11 cellular contexts compared by ENCODE assay signal in the genomic region with DNA sequence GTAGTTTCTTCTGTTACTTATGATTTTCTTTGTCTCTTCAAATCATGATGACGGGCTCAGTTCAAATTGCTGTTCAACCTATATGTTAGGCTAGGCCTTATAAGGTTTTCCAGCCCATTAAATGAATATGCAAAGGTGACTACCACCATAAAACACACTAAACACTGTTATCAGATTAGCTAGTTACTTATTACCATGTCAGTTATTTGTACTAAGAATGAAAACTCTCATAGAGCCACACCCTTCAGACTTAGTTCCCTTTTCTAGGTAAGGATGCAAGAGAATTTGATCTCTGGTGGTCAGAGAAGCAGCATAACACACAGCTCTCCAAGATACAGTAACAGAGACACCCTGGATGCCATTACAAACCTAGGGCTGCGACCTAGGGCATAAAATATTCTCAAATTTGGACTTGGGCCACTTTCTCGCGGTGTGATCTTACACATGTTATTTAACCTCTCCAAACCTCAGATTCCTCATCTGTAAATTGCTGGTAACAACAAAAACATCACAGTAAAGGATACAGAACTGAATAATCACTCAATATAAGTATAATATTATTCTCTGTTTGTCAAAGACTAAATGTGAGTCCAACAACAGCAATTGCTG. TPM values are rescaled to one million over a fixed set of nuclear protein-coding genes. Genes with fewer than 3 reads are reported as not detected.
DNase-seq lines count a peak whose midpoint lies in the region; ATAC-seq and TF ChIP-seq lines count a peak whose summit lies in the region.
"Had no signal": no experiment of that assay in that cellular context is flagged by ENCODE, and none has a peak within 500 bp of the region (broad histone marks: within the 10 kb centered on the region; RNA-seq: fewer than 3 reads in every experiment).

No MANE protein-coding gene starts in this region.

- H3K36me3 ChIP-seq in suprapubic skin: peaks cover 23% of the 10 kb centered on the region
- peaks cover 4 to 48% (median 10%) of the 10 kb centered on the region in 4 donors for H3K36me3 ChIP-seq in upper lobe of left lung

- H3K27me3 Mint-ChIP-seq in activated CD8-positive, alpha-beta T cell treated with anti-CD3 and anti-CD28 coated beads for 36 hours: no peaks in the 10 kb centered on the region
- H3K27me3 Mint-ChIP-seq: CD8-positive, alpha-beta memory T cell had no signal

- no peak overlapping the region for H3K4me3 Mint-ChIP-seq in activated CD8-positive, alpha-beta T cell treated with anti-CD3 and anti-CD28 coated beads for 36 hours
- H3K4me3 Mint-ChIP-seq: CD8-positive, alpha-beta memory T cell; natural killer cell had no signal

- intact Hi-C loops in activated CD8-positive, alpha-beta T cell treated with anti-CD3 and anti-CD28 coated beads for 36 hours (cut with micrococcal nuclease): no loop called here

- peaks cover 5% of the 10 kb centered on the region for H3K4me1 Mint-ChIP-seq in activated CD8-positive, alpha-beta T cell treated with anti-CD3 and anti-CD28 coated beads for 36 hours (ENCODE audit: low read depth)
- H3K4me1 Mint-ChIP-seq: CD8-positive, alpha-beta memory T cell; natural killer cell had no signal

- TF ChIP-seq EP300 in suprapubic skin (IDR thresholded peaks at IDR 0.05): no peak
- TF ChIP-seq EP300 in upper lobe of left lung (IDR thresholded peaks at IDR 0.05): no peak

- H3K36me3 Mint-ChIP-seq in activated CD8-positive, alpha-beta T cell treated with anti-CD3 and anti-CD28 coated beads for 36 hours (ENCODE audit: low read depth): peaks cover 10% of the 10 kb centered on the region

- no peak for TF ChIP-seq CTCF in activated CD8-positive, alpha-beta T cell treated with anti-CD3 and anti-CD28 coated beads for 36 hours (IDR thresholded peaks at IDR 0.05)
- TF ChIP-seq CTCF in suprapubic skin (IDR thresholded peaks at IDR 0.05) (no peak), upper lobe of left lung (IDR thresholded peaks at IDR 0.05) (no peak)

- 71% methylated on average over 4 of the region's 4 CpGs for WGBS in suprapubic skin
- 75 to 84% methylated on average over 4 of the region's 4 CpGs for WGBS in upper lobe of left lung, 2 donors

- H3K9me3 Mint-ChIP-seq in activated CD8-positive, alpha-beta T cell treated with anti-CD3 and anti-CD28 coated beads for 36 hours: no peaks in the 10 kb centered on the region
- H3K9me3 Mint-ChIP-seq: CD8-positive, alpha-beta memory T cell; natural killer cell had no signal

- H3K27ac ChIP-seq in suprapubic skin (no peak overlapping the region), upper lobe of left lung (no peak overlapping the region)
- H3K27ac ChIP-seq: brain microvascular endothelial cell had no signal

- no peak overlapping the region for H3K27ac Mint-ChIP-seq in activated CD8-positive, alpha-beta T cell treated with anti-CD3 and anti-CD28 coated beads for 36 hours
- H3K27ac Mint-ChIP-seq: natural killer cell had no signal

- POLR2A ChIA-PET in activated CD8-positive, alpha-beta T cell treated with anti-CD3 and anti-CD28 coated beads for 36 hours (lab: Charles Lee): interaction anchor here (0.6 to 1.7 kb wide), 2 partner anchors 10 to 106 kb away, joined by 5 read pairs; no protein-coding TSS in a partner anchor

- no peaks in the 10 kb centered on the region for H3K27me3 ChIP-seq in suprapubic skin
- no peaks in the 10 kb centered on the region for H3K27me3 ChIP-seq in upper lobe of left lung
- H3K27me3 ChIP-seq: brain microvascular endothelial cell had no signal

- no peaks in the 10 kb centered on the region for H3K9me3 ChIP-seq in suprapubic skin
- H3K9me3 ChIP-seq in upper lobe of left lung: no peaks in the 10 kb centered on the region

- no peak for TF ChIP-seq POLR2A in suprapubic skin (IDR thresholded peaks at IDR 0.05)
- no peak for TF ChIP-seq POLR2A in upper lobe of left lung (IDR thresholded peaks at IDR 0.05)

- DNase-seq in left kidney (ENCODE audit: low read depth, low spot score) (peak; percentile 22), suprapubic skin (ENCODE audit: low spot score in 2 of 2) (no peak), RPMI8226 (no peak), upper lobe of left lung (no peak)
- DNase-seq in activated CD8-positive, alpha-beta T cell treated with anti-CD3 and anti-CD28 coated beads for 36 hours: no peak
- DNase-seq: brain microvascular endothelial cell; CD8-positive, alpha-beta memory T cell; natural killer cell had no signal

- H3K4me3 ChIP-seq in suprapubic skin: no peak overlapping the region
- no peak overlapping the region for H3K4me3 ChIP-seq in upper lobe of left lung

- H3K4me1 ChIP-seq in suprapubic skin: no peaks in the 10 kb centered on the region
- peaks cover 0 to 5% (median 0%) of the 10 kb centered on the region in 4 donors for H3K4me1 ChIP-seq in upper lobe of left lung

- CTCF ChIA-PET in activated CD8-positive, alpha-beta T cell treated with anti-CD3 and anti-CD28 coated beads for 36 hours (lab: Charles Lee): interaction anchor here (1.0 kb wide), 1 partner anchor 66 kb away, joined by 3 read pairs; no protein-coding TSS in a partner anchor

- ATAC-seq in GM18517 (IDR thresholded peaks at IDR 0.05; ENCODE audit: unreplicated experiment) (peak; percentile 93), HG02610 (IDR thresholded peaks at IDR 0.05; ENCODE audit: unreplicated experiment) (peak; percentile 54), HG03571 (IDR thresholded peaks at IDR 0.05; ENCODE audit: unreplicated experiment) (peak; percentile 76), upper lobe of left lung (ENCODE audit: low FRiP score in 2 of 2) (no peak)
- no peak for ATAC-seq in activated CD8-positive, alpha-beta T cell treated with anti-CD3 and anti-CD28 coated beads for 36 hours
- ATAC-seq: natural killer cell had no signal

RNA-seq across cellular contexts. Expression of gene ANKMY2, which starts 35.6 kb away (rescaled TPM):
- 10 to 100 TPM in 1 of 2 experiments, 1 to 10 TPM in 1; 9.8 to 10.5 TPM for total RNA-seq in activated CD8-positive, alpha-beta T cell treated with anti-CD3 and anti-CD28 coated beads for 36 hours
- total RNA-seq in suprapubic skin: 10 to 100 TPM in 1 of 4 donors, 1 to 10 TPM in 3; 5.2 to 16.2 (median 9.4) TPM
- total RNA-seq in upper lobe of left lung: 10 to 100 TPM in 5 of 6 donors, 1 to 10 TPM in 1; 5.8 to 16.3 (median 12.7) TPM

RNA-seq across cellular contexts. Expression of gene BZW2, which starts 36.0 kb away (rescaled TPM):
- 100 to 1,000 TPM; 120 to 123 TPM for total RNA-seq in activated CD8-positive, alpha-beta T cell treated with anti-CD3 and anti-CD28 coated beads for 36 hours
- total RNA-seq in suprapubic skin: 10 to 100 TPM; 60.5 to 97.9 (median 84.4) TPM
- total RNA-seq in upper lobe of left lung: 10 to 100 TPM; 27.9 to 63.7 (median 31.9) TPM

Comparison
In these comparisons a context has a peak if more than half of its experiments do, and no peak if none do; other contexts are left out.
1. ATAC-seq: peak in GM18517 (single experiment), HG02610 (single experiment) and HG03571 (single experiment); none in activated CD8-positive, alpha-beta T cell treated with anti-CD3 and anti-CD28 coated beads for 36 hours (single experiment) and upper lobe of left lung (0 of 2).